Comparison of ENCODE assay signal across 8 cellular contexts in the genomic region with DNA sequence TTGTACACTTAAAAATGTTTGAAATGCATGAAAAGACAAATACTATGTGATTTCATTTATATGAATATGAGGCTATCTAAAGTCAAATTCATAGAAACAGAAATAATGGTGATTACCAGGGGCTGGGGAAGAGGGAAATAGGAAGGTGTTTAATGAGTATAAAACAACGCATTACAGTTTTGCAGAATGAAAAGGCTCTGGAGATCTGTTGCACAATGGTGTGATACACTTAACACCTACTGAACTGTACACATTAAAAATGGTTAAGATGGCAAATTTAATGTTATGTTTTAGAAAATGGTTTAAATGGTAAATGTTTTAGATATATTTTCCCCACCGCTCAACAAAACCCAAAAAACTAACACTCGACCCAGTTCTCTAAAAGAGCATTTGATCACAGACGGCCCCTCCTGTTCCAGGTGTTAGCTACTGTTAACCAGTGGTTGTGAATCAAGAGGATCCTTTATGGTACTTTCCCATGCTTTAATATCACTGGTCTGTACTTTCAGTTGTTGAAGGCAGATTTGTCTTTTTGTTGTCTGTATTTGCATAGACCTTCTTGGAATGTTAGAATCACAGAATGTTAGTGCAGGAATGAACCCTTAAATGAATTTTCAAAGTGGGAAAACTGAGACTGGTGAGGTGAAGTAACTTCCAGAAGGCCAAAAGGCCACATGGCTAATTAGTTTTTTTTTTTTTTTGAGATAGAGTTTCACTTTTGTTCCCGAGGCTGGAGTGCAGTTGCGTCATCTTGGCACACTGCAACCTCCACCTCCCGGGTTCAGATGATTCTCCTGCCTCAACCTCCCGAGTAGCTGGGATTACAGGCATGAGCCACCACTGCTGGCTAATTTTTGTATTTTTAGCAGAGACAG. TPM values are rescaled to one million over a fixed set of nuclear protein-coding genes. Genes with fewer than 3 reads are reported as not detected.
DNase-seq lines count a peak whose midpoint lies in the region; ATAC-seq and TF ChIP-seq lines count a peak whose summit lies in the region.

No MANE protein-coding gene starts in this region.

- ATAC-seq in stimulated activated naive B cell treated with anti-CD40 and anti-IgM and Interleukin-4, amounts not matched to agents 10 μg/mL and 1 μg/mL and 100 μg/mL, for 72 hours (replicated peaks) = peak; percentile 79

- H3K79me2 ChIP-seq in PC-9 (ENCODE audit: low read depth) = peaks cover 99% of the 10 kb centered on the region

- H3K4me1 Mint-ChIP-seq in stimulated activated naive B cell treated with anti-CD40 and anti-IgM and Interleukin-4, amounts not matched to agents 10 μg/mL and 1 μg/mL and 100 μg/mL, for 72 hours = peaks cover 26 to 67% of the 10 kb centered on the region in 2 donors

- no peaks in the 10 kb centered on the region for H3K9me3 ChIP-seq in PC-9 (ENCODE audit: insufficient read depth, low read depth)

- H3K27me3 Mint-ChIP-seq in stimulated activated naive B cell treated with anti-CD40 and anti-IgM and Interleukin-4, amounts not matched to agents 10 μg/mL and 1 μg/mL and 100 μg/mL, for 72 hours = no peaks in the 10 kb centered on the region

- no peaks in the 10 kb centered on the region for H3K9me2 ChIP-seq in PC-9 (ENCODE audit: insufficient read depth)

- DNase-seq in NCI-H2171 treated with DMSO at 0.1 percent for 48 hours (lab: John Stamatoyannopoulos, UW) = peak; percentile 35
- DNase-seq in NCI-H2171 (lab: John Stamatoyannopoulos, UW) = no peak
- DNase-seq in PC-9 = no peak
- DNase-seq in fibroblast of the aortic adventitia (ENCODE audit: low read depth) = peak; percentile 55
- DNase-seq in stimulated activated naive B cell treated with anti-CD40 and anti-IgM and Interleukin-4, amounts not matched to agents 10 μg/mL and 1 μg/mL and 100 μg/mL, for 72 hours = no peak
- no peak for DNase-seq in midbrain (lab: John Stamatoyannopoulos, UW)
- DNase-seq in epidermal melanocyte (ENCODE audit: insufficient read length, low spot score) = no peak
- DNase-seq in T-helper 9 cell = no peak

- H3K36me3 ChIP-seq in PC-9 (ENCODE audit: low read depth) = peaks cover 11% of the 10 kb centered on the region; the same call in 1 of the 2 replicates

- BruUV-seq in PC-9 (replicated peaks; lab: Mats Ljungman, UMichigan) = no TSS peak

- intact Hi-C loops in PC-9 (cut with micrococcal nuclease; ENCODE audit: unreplicated experiment) = no loop called here

- no peaks in the 10 kb centered on the region for H3K27me3 ChIP-seq in PC-9 (ENCODE audit: insufficient read depth, low read depth)

- peaks cover 26% of the 10 kb centered on the region for H3F3A ChIP-seq in PC-9 (ENCODE audit: insufficient read depth, low read depth)

- CTCF ChIA-PET in PC-9 (lab: Charles Lee) = no interaction called here

- peak overlapping the region; percentile 4 to 46 for H3K4me3 Mint-ChIP-seq in stimulated activated naive B cell treated with anti-CD40 and anti-IgM and Interleukin-4, amounts not matched to agents 10 μg/mL and 1 μg/mL and 100 μg/mL, for 72 hours

- peak overlapping the region; percentile 4 for H3K27ac Mint-ChIP-seq in stimulated activated naive B cell treated with anti-CD40 and anti-IgM and Interleukin-4, amounts not matched to agents 10 μg/mL and 1 μg/mL and 100 μg/mL, for 72 hours

- H4K20me1 ChIP-seq in PC-9 (ENCODE audit: insufficient read depth) = peaks cover 98% of the 10 kb centered on the region

- H3K4me3 ChIP-seq in PC-9 (no peak overlapping the region), fibroblast of the aortic adventitia (ENCODE audit: low read depth, low read length) (peak overlapping the region; percentile 14)

- peak overlapping the region; percentile 32 for H3K4me2 ChIP-seq in PC-9

- POLR2A ChIA-PET in PC-9 (lab: Charles Lee; ENCODE audit: unreplicated experiment) = no interaction called here

- peaks cover 15% of the 10 kb centered on the region; the same call in 1 of the 2 replicates for H3K4me1 ChIP-seq in PC-9 (replicated peaks; ENCODE audit: insufficient read depth)

- H3K36me3 Mint-ChIP-seq in stimulated activated naive B cell treated with anti-CD40 and anti-IgM and Interleukin-4, amounts not matched to agents 10 μg/mL and 1 μg/mL and 100 μg/mL, for 72 hours = peaks cover 24 to 40% of the 10 kb centered on the region in 2 donors

- H3K27ac ChIP-seq in PC-9 = peak overlapping the region; percentile 2; the same call in 1 of the 2 replicates

- H3K9me3 Mint-ChIP-seq in stimulated activated naive B cell treated with anti-CD40 and anti-IgM and Interleukin-4, amounts not matched to agents 10 μg/mL and 1 μg/mL and 100 μg/mL, for 72 hours = no peaks in the 10 kb centered on the region

- H2AFZ ChIP-seq in PC-9 = no peak overlapping the region

- TF ChIP-seq CTCF in PC-9 (conservative IDR thresholded peaks at IDR 0.05) (no peak), fibroblast of the aortic adventitia (IDR thresholded peaks at IDR 0.05; ENCODE audit: insufficient read depth, low read length) (no peak)

RNA-seq across cellular contexts. Expression of a gene that starts 10.2 kb away (rescaled TPM):
- 150 and 171 TPM in 2 replicates for total RNA-seq in PC-9 (2021)
- total RNA-seq in fibroblast of the aortic adventitia (ENCODE audit: low replicate concordance) = 234 and 357 TPM in 2 replicates

Comparison
In these comparisons a context has a peak if more than half of its experiments do, and no peak if none do; other contexts are left out.
1. DNase-seq: peak in NCI-H2171 treated with DMSO at 0.1 percent for 48 hours (single experiment) and fibroblast of the aortic adventitia (single experiment); none in NCI-H2171 (single experiment), PC-9 (0 of 2), stimulated activated naive B cell treated with anti-CD40 and anti-IgM and Interleukin-4, amounts not matched to agents 10 μg/mL and 1 μg/mL and 100 μg/mL, for 72 hours (single experiment), midbrain (single experiment), epidermal melanocyte (single experiment) and T-helper 9 cell (single experiment).